Comparison of ENCODE assay signal across 8 cellular contexts in genomic region chr4:48173055-48173991, GRCh38. TPM values are rescaled to one million over a fixed set of nuclear protein-coding genes. Genes with fewer than 3 reads are reported as not detected.
DNase-seq lines count a peak whose midpoint lies in the region; ATAC-seq and TF ChIP-seq lines count a peak whose summit lies in the region.

No MANE protein-coding gene starts in this region.

- DNase-seq in CD1c-positive myeloid dendritic cell (ENCODE audit: extremely low spot score) = peak; percentile 73
- peak; percentile 72 for DNase-seq in astrocyte of the hippocampus (ENCODE audit: low read depth, low spot score)
- no peak for DNase-seq in neural crest cell (ENCODE audit: low read depth, low spot score)
- no peak for DNase-seq in DMS114 treated with DMSO at 0.1 percent for 48 hours (lab: John Stamatoyannopoulos, UW; ENCODE audit: unreplicated experiment)
- no peak for DNase-seq in NCI-H2107 treated with DMSO at 0.1 percent for 48 hours (lab: John Stamatoyannopoulos, UW; ENCODE audit: unreplicated experiment)

- ATAC-seq in GM19455 (IDR thresholded peaks at IDR 0.05; ENCODE audit: unreplicated experiment) = peak; percentile 59
- peak; percentile 73 for ATAC-seq in HG03442 (IDR thresholded peaks at IDR 0.05; ENCODE audit: unreplicated experiment)
- ATAC-seq in GM18873 (IDR thresholded peaks at IDR 0.05; ENCODE audit: low FRiP score, unreplicated experiment) = no peak

- H3K36me3 Mint-ChIP-seq in neural crest cell (ENCODE audit: low read depth) = peaks cover 6% of the 10 kb centered on the region

- no peaks in the 10 kb centered on the region for H3K4me1 Mint-ChIP-seq in neural crest cell

- no peaks in the 10 kb centered on the region for H3K27me3 Mint-ChIP-seq in neural crest cell (ENCODE audit: low read depth)

- peaks cover 8% of the 10 kb centered on the region for H3K9me3 Mint-ChIP-seq in neural crest cell

- H3K4me3 Mint-ChIP-seq in neural crest cell = no peak overlapping the region

- TF ChIP-seq CTCF in neural crest cell (conservative IDR thresholded peaks at IDR 0.05) = no peak

- H3K27ac Mint-ChIP-seq in neural crest cell (ENCODE audit: unreplicated experiment) = peak overlapping the region; percentile 65

RNA-seq across cellular contexts. Expression of gene TXK, which starts 39.3 kb away (rescaled TPM):
- not detected in 2 replicates for total RNA-seq in neural crest cell

Comparison
In these comparisons a context has a peak if more than half of its experiments do, and no peak if none do; other contexts are left out.
1. DNase-seq: peak in CD1c-positive myeloid dendritic cell (single experiment) and astrocyte of the hippocampus (single experiment); none in neural crest cell (single experiment), DMS114 treated with DMSO at 0.1 percent for 48 hours (single experiment) and NCI-H2107 treated with DMSO at 0.1 percent for 48 hours (single experiment).